In the genomic region with DNA sequence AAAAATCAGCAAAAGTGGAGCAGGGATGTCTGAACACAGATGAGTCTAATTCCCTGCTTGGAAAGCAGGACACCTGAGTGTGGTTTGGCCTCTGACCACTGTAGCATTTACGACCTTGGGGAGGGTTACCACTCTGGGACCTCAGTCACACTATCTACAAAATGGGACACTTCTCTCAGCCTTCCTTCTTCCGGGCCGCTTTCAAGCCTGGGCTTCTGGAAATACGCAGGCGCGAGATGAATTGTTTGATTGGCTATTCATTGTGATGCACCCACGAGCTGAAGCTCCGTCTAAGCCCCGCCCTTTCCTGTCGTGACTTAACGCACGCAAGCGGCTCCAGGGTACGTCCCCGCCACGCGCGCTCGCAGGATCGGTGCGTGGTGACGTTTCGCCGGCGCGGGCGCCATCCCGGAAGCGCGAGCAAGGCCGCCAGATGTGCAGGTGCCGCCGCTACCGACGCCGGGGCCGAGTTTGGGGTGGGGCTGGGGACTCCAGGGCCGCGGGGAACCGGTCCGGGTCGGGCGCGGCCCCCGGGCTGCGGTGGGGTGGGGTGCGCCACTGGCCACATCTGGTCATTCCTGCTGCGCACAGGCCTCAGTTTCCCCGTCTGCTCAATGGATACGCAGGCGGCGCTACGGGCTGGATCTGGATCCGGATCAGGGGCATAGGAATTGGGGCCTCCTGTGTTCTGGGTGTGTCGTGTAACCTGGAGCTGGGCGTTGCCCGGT, we compare ENCODE assay signal across 8 cellular contexts. TPM values are rescaled to one million over a fixed set of nuclear protein-coding genes. Genes with fewer than 3 reads are reported as not detected.
DNase-seq lines count a peak whose midpoint lies in the region; ATAC-seq and TF ChIP-seq lines count a peak whose summit lies in the region.

A gene with protein sequence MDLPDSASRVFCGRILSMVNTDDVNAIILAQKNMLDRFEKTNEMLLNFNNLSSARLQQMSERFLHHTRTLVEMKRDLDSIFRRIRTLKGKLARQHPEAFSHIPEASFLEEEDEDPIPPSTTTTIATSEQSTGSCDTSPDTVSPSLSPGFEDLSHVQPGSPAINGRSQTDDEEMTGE (plus strand): TSS at position 397 of the 728 bp plus-strand sequence. CDS start 4,187 bp downstream, outside the sequence.

- H3K27me3 Mint-ChIP-seq in chondrocyte (ENCODE audit: low read depth) = no peaks in the 10 kb centered on the region

- peaks cover 26% of the 10 kb centered on the region for H3K4me1 Mint-ChIP-seq in chondrocyte (ENCODE audit: low read depth)

- TF ChIP-seq CTCF in chondrocyte (IDR thresholded peaks at IDR 0.05) = no peak
- no peak for TF ChIP-seq CTCF in kidney epithelial cell (IDR thresholded peaks at IDR 0.05; ENCODE audit: insufficient read depth, low read length, poor library complexity, severe bottlenecking)

- peak; percentile 93 for ATAC-seq in HG03439 (IDR thresholded peaks at IDR 0.05; ENCODE audit: unreplicated experiment)

- H3K36me3 ChIP-seq in kidney epithelial cell (ENCODE audit: control insufficient read depth, insufficient read depth, low read length) = peaks cover under 1% of the 10 kb centered on the region

- H3K9me3 Mint-ChIP-seq in chondrocyte (ENCODE audit: low read depth) = no peaks in the 10 kb centered on the region

- H3K36me3 Mint-ChIP-seq in chondrocyte (ENCODE audit: low read depth) = no peaks in the 10 kb centered on the region

- peak within 1 kb of the TSS; percentile 85 for H3K4me3 ChIP-seq in kidney epithelial cell (ENCODE audit: low read depth, low read length)

- DNase-seq in AG20443 (ENCODE audit: low spot score) = peak; percentile 98
- DNase-seq in NCI-H510A treated with DMSO at 0.1 percent for 48 hours (lab: John Stamatoyannopoulos, UW) = peak; percentile 90
- DNase-seq in activated CD4-positive, alpha-beta T cell treated with anti-CD3 and anti-CD28 coated beads for 24 hours (ENCODE audit: low read depth in 2 of 2) = peak; percentile 95 to 99
- peak; percentile 96 for DNase-seq in chondrocyte (ENCODE audit: low spot score)
- DNase-seq in kidney epithelial cell (ENCODE audit: low read depth) = peak; percentile 98
- peak; percentile 98 to 99 for DNase-seq in stimulated activated CD4-positive, alpha-beta T cell treated with anti-CD3 and anti-CD28 coated beads, Interleukin-15, amount 100 ng/mL, for 48 hours (ENCODE audit: low read depth in 2 of 2)

- H3K27ac Mint-ChIP-seq in chondrocyte (ENCODE audit: unreplicated experiment) = peak within 1 kb of the TSS; percentile 93

- no peaks in the 10 kb centered on the region for H3K27me3 ChIP-seq in kidney epithelial cell (ENCODE audit: control insufficient read depth, insufficient read depth, low read length)

- peak; percentile 87 for TF ChIP-seq POLR2A in GM19099 (IDR thresholded peaks at IDR 0.05; ENCODE audit: extremely low read depth, insufficient read length, low read depth)

- peak within 1 kb of the TSS; percentile 94 for H3K4me3 Mint-ChIP-seq in chondrocyte (ENCODE audit: unreplicated experiment)

RNA-seq across cellular contexts. Expression of the gene that starts here (rescaled TPM):
- total RNA-seq in chondrocyte (63.4 to 69.8 TPM (median 65.4 TPM) in 3 replicates), kidney epithelial cell (121 and 172 TPM in 2 replicates)

Comparison
In these comparisons a context has a peak if more than half of its experiments do, and no peak if none do; other contexts are left out.
1. Peak in every context shown above with its lines: DNase-seq, ATAC-seq and H3K4me3 ChIP-seq.